38 cellular contexts compared by ENCODE assay signal in genomic region chr18:63460414-63460813, GRCh38. TPM values are rescaled to one million over a fixed set of nuclear protein-coding genes. Genes with fewer than 3 reads are reported as not detected.
"Had no signal": no experiment of that assay in that cellular context is flagged by ENCODE, and none has a peak within 500 bp of the region (broad histone marks: within the 10 kb centered on the region; RNA-seq: fewer than 3 reads in every experiment).

No MANE protein-coding gene starts in this region.

- H3K4me3 ChIP-seq: adrenal gland, body of pancreas, breast epithelium had no signal

- H3K27me3 ChIP-seq: adrenal gland, body of pancreas, brain microvascular endothelial cell, breast epithelium had no signal

- ATAC-seq: activated CD8-positive, alpha-beta T cell treated with anti-CD3 and anti-CD28 coated beads for 36 hours; activated naive CD4-positive, alpha-beta T cell treated with anti-CD3 and anti-CD28 coated beads, Interleukin-2, amount 50 U/mL, for 72 hours; activated T-cell treated with anti-CD3 and anti-CD28 coated beads, Interleukin-2, amount 50 U/mL, for 4 hours; activated T-cell treated with anti-CD3 and anti-CD28 coated beads, Interleukin-2, amount 50 U/mL, for 72 hours; activated T-helper 17 cell treated with anti-CD3 and anti-CD28 coated beads, Interleukin-2, amount 50 U/mL, for 72 hours; body of pancreas had no signal

- H3K4me1 ChIP-seq: adrenal gland, body of pancreas, breast epithelium had no signal

- H3K36me3 ChIP-seq: adrenal gland, brain microvascular endothelial cell, breast epithelium had no signal

- DNase-seq: activated B cell treated with CpG ODN at 0.5 μM for 24 hours; activated CD4-positive, alpha-beta memory T cell treated with anti-CD3 and anti-CD28 coated beads for 36 hours; activated CD4-positive, alpha-beta T cell treated with anti-CD3 and anti-CD28 coated beads for 4 hours; activated CD4-positive, alpha-beta T cell treated with anti-CD3 and anti-CD28 coated beads, Interleukin-2, amount 10 ng/mL, durations not matched to agents 24 days and 14 days; activated CD4-positive, alpha-beta T cell treated with anti-CD3 and anti-CD28 coated beads, Interleukin-2, amount 50 U/mL, for 1 hour; activated CD4-positive, alpha-beta T cell treated with anti-CD3 and anti-CD28 coated beads, Interleukin-2, amount 50 U/mL, for 4 hours; activated CD4-positive, CD25-positive, alpha-beta regulatory T cell treated with anti-CD3 and anti-CD28 coated beads, Interleukin-2, amount 50 U/mL, for 72 hours; activated CD8-positive, alpha-beta memory T cell treated with anti-CD3 and anti-CD28 coated beads, Interleukin-2, amount 50 U/mL, for 4 hours; activated CD8-positive, alpha-beta T cell treated with anti-CD3 and anti-CD28 coated beads for 36 hours; activated effector memory CD4-positive, alpha-beta T cell treated with anti-CD3 and anti-CD28 coated beads, Interleukin-2, amount 50 U/mL, for 16 hours; activated gamma-delta T cell treated with Interleukin-2 at 50 U/mL for 16 hours; activated naive CD4-positive, alpha-beta T cell; activated naive CD4-positive, alpha-beta T cell treated with anti-CD3 and anti-CD28 coated beads for 36 hours; activated naive CD4-positive, alpha-beta T cell treated with anti-CD3 and anti-CD28 coated beads, Interleukin-2, amount 50 U/mL, for 16 hours; activated naive CD8-positive, alpha-beta T cell treated with anti-CD3 and anti-CD28 coated beads, Interleukin-2, amount 10 ng/mL, durations not matched to agents 7 days and 5 days; activated T-cell treated with anti-CD3 and anti-CD28 coated beads for 4 hours; activated T-cell treated with anti-CD3 and anti-CD28 coated beads, Interleukin-2, amount 50 U/mL, for 1 hour; activated T-cell treated with anti-CD3 and anti-CD28 coated beads, Interleukin-2, amount 50 U/mL, for 4 hours; activated T-cell treated with anti-CD3 and anti-CD28 coated beads, Interleukin-2, amount 50 U/mL, for 72 hours; adrenal gland; amniotic stem cell; aorta; body of pancreas; brain microvascular endothelial cell; cerebellar nuclear complex; SW 1271; T-helper 1 cell; T-helper 2 cell; T-helper 9 cell had no signal

- FAIRE-seq: astrocyte, TTC549 had no signal

- H3K27ac ChIP-seq: adrenal gland, body of pancreas, brain microvascular endothelial cell, breast epithelium, VCaP had no signal

- H3K9me3 ChIP-seq: adrenal gland, body of pancreas, breast epithelium had no signal

RNA-seq across cellular contexts. Expression of gene SERPINB5, which starts 16.3 kb away (rescaled TPM):
- total RNA-seq: activated B cell treated with CpG ODN at 0.5 μM for 24 hours; activated CD4-positive, alpha-beta memory T cell treated with anti-CD3 and anti-CD28 coated beads for 36 hours; activated CD4-positive, alpha-beta T cell treated with anti-CD3 and anti-CD28 coated beads, Interleukin-2, amount 10 ng/mL, durations not matched to agents 24 days and 14 days; activated CD8-positive, alpha-beta memory T cell treated with anti-CD3 and anti-CD28 coated beads for 36 hours; activated CD8-positive, alpha-beta T cell treated with anti-CD3 and anti-CD28 coated beads for 36 hours; activated naive CD4-positive, alpha-beta T cell treated with anti-CD3 and anti-CD28 coated beads for 36 hours; activated naive CD4-positive, alpha-beta T cell treated with anti-CD3 and anti-CD28 coated beads, Interleukin-2, amount 50 U/mL, for 72 hours; activated naive CD8-positive, alpha-beta T cell treated with anti-CD3 and anti-CD28 coated beads, Interleukin-2, amount 10 ng/mL, durations not matched to agents 7 days and 5 days; activated T-cell treated with anti-CD3 and anti-CD28 coated beads, Interleukin-2, amount 50 U/mL, for 4 hours; activated T-cell treated with anti-CD3 and anti-CD28 coated beads, Interleukin-2, amount 50 U/mL, for 72 hours; activated T-helper 1 cell treated with anti-CD3 and anti-CD28 coated beads, Interleukin-12 subunit alpha, Interleukin-12 subunit beta, Interleukin-2, Interleukin-4 antibody, amounts not matched to agents 30 ng/mL and 10 ng/mL and 1 ng/mL, durations not matched to agents 14 hours and 24 hours and 36 hours; activated T-helper 17 cell treated with anti-CD3 and anti-CD28 coated beads, Interleukin-2, amount 50 U/mL, for 72 hours; aorta; astrocyte; body of pancreas; cardiac septum had no signal
